Comparison of ENCODE assay signal across 17 cellular contexts in the genomic region with DNA sequence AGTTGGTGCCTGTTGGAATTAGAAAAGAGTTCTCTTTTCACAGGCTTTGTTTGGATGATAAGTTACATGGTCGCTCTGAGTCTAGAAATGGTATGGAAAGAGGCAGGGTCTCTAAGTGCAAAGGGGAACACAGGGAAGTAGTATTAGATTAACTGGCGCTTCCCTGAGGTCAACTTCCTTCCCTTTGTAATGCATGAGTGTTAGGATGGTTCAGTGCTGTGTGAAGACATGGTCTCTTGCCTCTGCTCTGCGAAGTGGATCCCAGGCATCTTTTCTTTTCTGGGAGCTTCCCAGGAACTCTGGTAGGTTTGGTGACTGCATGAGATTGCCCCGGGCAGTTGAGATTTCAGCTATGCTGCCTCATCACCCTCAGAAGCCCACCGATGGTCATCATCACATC.
DNase-seq lines count a peak whose midpoint lies in the region; FAIRE-seq and TF ChIP-seq lines count a peak whose summit lies in the region.
"Had no signal": no experiment of that assay in that cellular context is flagged by ENCODE, and none has a peak within 500 bp of the region (broad histone marks: within the 10 kb centered on the region; RNA-seq: fewer than 3 reads in every experiment).

No MANE protein-coding gene starts in this region.

- no peak overlapping the region for H2AFZ ChIP-seq in H1 (ENCODE audit: low read length)

- H3K4ac ChIP-seq in H1 (replicated peaks; ENCODE audit: insufficient read length, low read depth, low read length) = no peak overlapping the region

- H3K56ac ChIP-seq in H1 (replicated peaks; ENCODE audit: insufficient read length, low read depth, low read length) = no peak overlapping the region

- FAIRE-seq in H1 (lab: Jason Lieb, UNC) = no peak
- FAIRE-seq: D721Med, GM12891 had no signal

- no peaks in the 10 kb centered on the region for H3K23me2 ChIP-seq in H1 (ENCODE audit: low read depth, low read length)

- no peak overlapping the region for H3K14ac ChIP-seq in H1 (ENCODE audit: insufficient read length)

- no peak overlapping the region for H3K9ac ChIP-seq in NT2/D1 (ENCODE audit: insufficient read length, low read depth)
- H3K9ac ChIP-seq in H1 (replicated peaks in 1 of 4; ENCODE audit: extremely low read depth in 1 of 4, low read depth in 3 of 4, low read length in 3 of 4) = no peak overlapping the region

- no peak overlapping the region for H2BK20ac ChIP-seq in H1 (ENCODE audit: low read length)

- no peak for TF ChIP-seq RAD21 in H1 (IDR thresholded peaks at IDR 0.05 in 1 of 2, conservative IDR thresholded peaks at IDR 0.05 in 1 of 2; ENCODE audit: low read depth in 2 of 2, low read length in 2 of 2)

- H2BK15ac ChIP-seq in H1 (ENCODE audit: low read length) = no peak overlapping the region

- no peak overlapping the region for H3K4me3 ChIP-seq in NT2/D1 (ENCODE audit: insufficient read length, low read depth)
- no peak overlapping the region for H3K4me3 ChIP-seq in H1 (ENCODE audit: extremely low read depth in 1 of 4, insufficient read depth in 2 of 4, low read depth in 3 of 4, low read length in 4 of 4)

- H3K27ac ChIP-seq in H1 (ENCODE audit: low read depth, low read length) = no peak overlapping the region
- H3K27ac ChIP-seq: C4-2B had no signal

- peaks cover 30% of the 10 kb centered on the region for H3K27me3 ChIP-seq in NT2/D1 (ENCODE audit: insufficient read depth, insufficient read length)
- peaks cover 0 to 22% (median 16%) of the 10 kb centered on the region in 4 experiments; a peak in 6 of 7 replicates for H3K27me3 ChIP-seq in H1 (replicated peaks in 1 of 4; ENCODE audit: control insufficient read depth in 3 of 4, extremely low read depth in 1 of 4, insufficient read depth in 3 of 4, low read length in 3 of 4)

- TF ChIP-seq CTCF in H1 (IDR thresholded peaks at IDR 0.05; ENCODE audit: control extremely low read depth in 1 of 3, insufficient read depth in 1 of 3, low read depth in 1 of 3, low read length in 3 of 3) = no peak

- POLR2A ChIA-PET in H1 (lab: Charles Lee; ENCODE audit: partially characterized antibody) = no interaction called here

- peaks cover 3% of the 10 kb centered on the region for H3K4me1 ChIP-seq in NT2/D1 (ENCODE audit: insufficient read depth, insufficient read length)
- no peaks in the 10 kb centered on the region for H3K4me1 ChIP-seq in H1 (replicated peaks in 1 of 4; ENCODE audit: control insufficient read depth in 3 of 4, insufficient read depth in 4 of 4, low read length in 3 of 4)

- H3K23ac ChIP-seq in H1 (ENCODE audit: insufficient read length) = no peak overlapping the region

- H4K8ac ChIP-seq in H1 (ENCODE audit: extremely low read depth, insufficient read depth, low read length) = no peak overlapping the region

- H3K36me3 ChIP-seq in NT2/D1 (ENCODE audit: insufficient read depth, insufficient read length, low read length) (no peaks in the 10 kb centered on the region), H1 (ENCODE audit: control insufficient read depth in 2 of 4, insufficient read depth in 4 of 4, low read length in 3 of 4) (no peaks in the 10 kb centered on the region)

- no peak overlapping the region for H4K91ac ChIP-seq in H1 (replicated peaks; ENCODE audit: insufficient read length, low read length)

- no peak for TF ChIP-seq EP300 in H1 (IDR thresholded peaks at IDR 0.05; ENCODE audit: borderline replicate concordance in 1 of 2, low read depth in 2 of 2, low read length in 2 of 2)

- DNase-seq in NT2/D1 (ENCODE audit: low read depth, low spot score) (peak; percentile 2), H1 (ENCODE audit: low read depth in 1 of 2, low spot score in 2 of 2) (no peak), iPS-NIHi7 (ENCODE audit: extremely low spot score) (peak; percentile 19), NCI-H1417 (lab: John Stamatoyannopoulos, UW) (no peak), D341Med (ENCODE audit: low spot score) (no peak)
- no peak for DNase-seq in central memory CD4-positive, alpha-beta T cell
- DNase-seq: Caco-2; CD4-positive, CD25-positive, alpha-beta regulatory T cell; CD8-positive, alpha-beta T cell; DMS 273 treated with DMSO at 0.1 percent for 48 hours; DMS79; EL; GF-D8; H9 had no signal

- H4K5ac ChIP-seq in H1 (ENCODE audit: insufficient read length, low read depth, low read length) = no peak overlapping the region

- CTCF ChIA-PET in H1 (lab: Charles Lee; ENCODE audit: partially characterized antibody) = interaction anchor here (1.0 to 2.3 kb wide), 4 partner anchors 13 to 271 kb away, joined by 3 to 13 read pairs (median 6); no protein-coding TSS in a partner anchor

- WGBS in H1 (ENCODE audit: extremely low coverage in 1 of 2, insufficient coverage in 1 of 2, insufficient read length in 1 of 2, insufficient replicate concordance in 2 of 2, low coverage in 1 of 2, low lambda C conversion rate in 2 of 2, missing lambda C conversion rate in 1 of 2), 2 experiments = 47% methylated on average over 5 of the region's 5 CpGs; no CpG with 5 or more reads in 1 of the 2 experiments

- no peaks in the 10 kb centered on the region for H3K9me3 ChIP-seq in NT2/D1 (ENCODE audit: insufficient read depth, low read length)
- H3K9me3 ChIP-seq in H1 (ENCODE audit: insufficient read depth in 2 of 2, low read depth in 1 of 2, low read length in 1 of 2) = no peaks in the 10 kb centered on the region
- H3K9me3 ChIP-seq: Caco-2 had no signal

- no peak overlapping the region for H2BK5ac ChIP-seq in H1 (ENCODE audit: low read depth, low read length)

- no peak overlapping the region for H2AK5ac ChIP-seq in H1 (ENCODE audit: low read depth, low read length)

- no peaks in the 10 kb centered on the region for H3K79me2 ChIP-seq in H1 (ENCODE audit: control insufficient read depth in 1 of 2, insufficient read depth in 2 of 2, low read length in 2 of 2)

- H3K18ac ChIP-seq in H1 (ENCODE audit: extremely low read depth, low read length) = no peak overlapping the region

- no peak overlapping the region for H2BK120ac ChIP-seq in H1 (replicated peaks; ENCODE audit: low read depth, low read length)

- no peaks in the 10 kb centered on the region for H3K79me1 ChIP-seq in H1 (ENCODE audit: low read depth, low read length)

- H2BK12ac ChIP-seq in H1 (ENCODE audit: low read depth, low read length) = no peak overlapping the region

- no peak overlapping the region for H3K4me2 ChIP-seq in H1 (ENCODE audit: insufficient read depth in 1 of 2, low read depth in 2 of 2, low read length in 2 of 2)

- no peak for TF ChIP-seq POLR2A in H1 (IDR thresholded peaks at IDR 0.05; ENCODE audit: control extremely low read depth in 1 of 2, low read depth in 2 of 2, low read length in 2 of 2)

- H4K20me1 ChIP-seq in H1 (replicated peaks in 1 of 2; ENCODE audit: control insufficient read depth in 1 of 2, insufficient read depth in 2 of 2, low read length in 2 of 2) = no peaks in the 10 kb centered on the region

TF ChIP-seq in H1, 55 proteins besides CTCF, POLR2A, EP300 and RAD21:
- TF ChIP-seq TEAD4 (IDR thresholded peaks at IDR 0.05; ENCODE audit: low read depth, low read length) (no peak), POLR2AphosphoS5 (IDR thresholded peaks at IDR 0.05; ENCODE audit: low read depth, low read length) (peak; percentile 52; the same call in 1 of the 2 replicates), CTBP2 (IDR thresholded peaks at IDR 0.05; ENCODE audit: borderline replicate concordance, insufficient read depth, insufficient read length, low read length) (no peak)

Comparison
In these comparisons a context has a peak if more than half of its experiments do, and no peak if none do; other contexts are left out.
1. DNase-seq: peak in NT2/D1 (single experiment) and iPS-NIHi7 (single experiment); none in H1 (0 of 2), NCI-H1417 (0 of 3), D341Med (single experiment) and central memory CD4-positive, alpha-beta T cell (single experiment).